Comparison of ENCODE assay signal across 11 cellular contexts in the genomic region with DNA sequence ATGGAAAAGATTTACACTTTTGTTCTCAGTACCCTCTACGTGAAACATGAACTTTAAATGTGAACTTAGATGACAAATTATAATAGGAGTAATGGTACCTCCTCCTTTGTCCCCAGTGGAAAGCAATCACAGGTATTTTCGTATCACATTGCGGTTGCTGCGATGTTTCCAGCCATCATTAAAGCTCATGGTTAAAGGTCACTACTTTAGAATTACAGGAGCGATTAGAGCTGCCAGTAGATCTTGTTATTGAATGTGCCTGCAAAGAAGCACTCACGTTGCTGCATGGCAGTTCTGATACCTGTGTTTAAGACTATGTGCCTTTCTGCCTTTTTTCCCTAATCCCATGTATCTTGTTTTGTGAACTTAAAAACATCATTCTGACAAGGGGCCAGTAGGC.
"Had no signal": no experiment of that assay in that cellular context is flagged by ENCODE, and none has a peak within 500 bp of the region (broad histone marks: within the 10 kb centered on the region; RNA-seq: fewer than 3 reads in every experiment).

No MANE protein-coding gene starts in this region.

- H3K27me3 ChIP-seq: body of pancreas, neutrophil, spleen, tibial nerve had no signal

- ATAC-seq: body of pancreas; left cardiac atrium; naive thymus-derived CD4-positive, alpha-beta T cell; stimulated activated memory B cell treated with anti-CD40 and anti-IgM and Interleukin-4, amounts not matched to agents 10 μg/mL and 1 μg/mL and 100 μg/mL, for 72 hours had no signal

- H3K9me3 ChIP-seq: body of pancreas, neutrophil, spleen, tibial nerve had no signal

- H3K36me3 ChIP-seq: neutrophil, tibial nerve had no signal

- H3K4me3 ChIP-seq: body of pancreas, spleen, tibial nerve had no signal

- DNase-seq: activated naive CD4-positive, alpha-beta T cell treated with anti-CD3 and anti-CD28 coated beads, Interleukin-2, amount 50 U/mL, for 16 hours; amniotic stem cell; body of pancreas; central memory CD4-positive, alpha-beta T cell; left cardiac atrium; naive thymus-derived CD4-positive, alpha-beta T cell; spleen; stimulated activated CD4-positive, alpha-beta T cell treated with anti-CD3 and anti-CD28 coated beads, Interleukin-1b, Interleukin-23, amount 100 ng/mL, for 48 hours had no signal

- H3K27ac ChIP-seq: body of pancreas, spleen, tibial nerve had no signal
